Comparison of ENCODE assay signal across 1 cellular context in genomic region chr2:110425725-110426124, GRCh38. TPM values are rescaled to one million over a fixed set of nuclear protein-coding genes. Genes with fewer than 3 reads are reported as not detected.
"Had no signal": no experiment of that assay in that cellular context is flagged by ENCODE, and none has a peak within 500 bp of the region (broad histone marks: within the 10 kb centered on the region; RNA-seq: fewer than 3 reads in every experiment).

No MANE protein-coding gene starts in this region.

RNA-seq across cellular contexts. Expression of gene LIMS4, which starts 46.9 kb away (rescaled TPM):
- total RNA-seq: G401 had no signal
